22 cellular contexts compared by ENCODE assay signal in genomic region chr12:106088246-106089200, GRCh38. TPM values are rescaled to one million over a fixed set of nuclear protein-coding genes. Genes with fewer than 3 reads are reported as not detected.
DNase-seq lines count a peak whose midpoint lies in the region; ATAC-seq and TF ChIP-seq lines count a peak whose summit lies in the region.
"Had no signal": no experiment of that assay in that cellular context is flagged by ENCODE, and none has a peak within 500 bp of the region (broad histone marks: within the 10 kb centered on the region; RNA-seq: fewer than 3 reads in every experiment).

No MANE protein-coding gene starts in this region.

- peaks cover 11 to 88% (median 71%) of the 10 kb centered on the region in 4 donors for H3K4me1 ChIP-seq in tibial artery

- peak in 1 of 61 donors; percentile 46 for DNase-seq in caudate nucleus (lab: John Stamatoyannopoulos, UW)
- DNase-seq in cardiac septum (ENCODE audit: low spot score), result peak; percentile 57
- DNase-seq in osteocyte (ENCODE audit: extremely low spot score, unreplicated experiment), result no peak
- peak in 1 of 2 donors; percentile 70 for DNase-seq in tibial artery
- no peak for DNase-seq in KBM-7
- no peak for DNase-seq in HPDE6-E6E7 (ENCODE audit: extremely low spot score)
- DNase-seq in activated CD4-positive, alpha-beta T cell treated with anti-CD3 and anti-CD28 coated beads, Interleukin-2, amount 50 U/mL, for 4 hours, result no peak
- DNase-seq: activated naive CD8-positive, alpha-beta T cell treated with anti-CD3 and anti-CD28 coated beads, Interleukin-2, amount 50 U/mL, for 24 hours; Calu3; cerebellar nuclear complex; Karpas-422; NCI-H1105; NCI-H526 treated with DMSO at 0.1 percent for 48 hours; nephron progenitor cell; PC-3; stimulated activated CD4-positive, alpha-beta T cell treated with anti-CD3 and anti-CD28 coated beads, Interleukin-15, amount 100 ng/mL, for 24 hours; T1000 had no signal

- H3K27ac Mint-ChIP-seq in osteocyte (ENCODE audit: unreplicated experiment), result peak overlapping the region; percentile 99
- H3K27ac Mint-ChIP-seq: activated naive CD8-positive, alpha-beta T cell treated with anti-CD3 and anti-CD28 coated beads, Interleukin-2, amount 50 U/mL, for 24 hours; activated T-helper 17 cell treated with anti-CD3 and anti-CD28 coated beads, Interleukin-2, amount 50 U/mL, for 72 hours; B cell had no signal

- H3K4me3 ChIP-seq in tibial artery, result no peak overlapping the region
- H3K4me3 ChIP-seq: GM12878 had no signal

- ATAC-seq in GM19324 (IDR thresholded peaks at IDR 0.05; ENCODE audit: low FRiP score, unreplicated experiment), result no peak
- ATAC-seq: activated CD4-positive, CD25-positive, alpha-beta regulatory T cell treated with anti-CD3 and anti-CD28 coated beads, Interleukin-2, amount 50 U/mL, for 24 hours; activated naive CD8-positive, alpha-beta T cell treated with anti-CD3 and anti-CD28 coated beads, Interleukin-2, amount 50 U/mL, for 24 hours; activated T-helper 17 cell treated with anti-CD3 and anti-CD28 coated beads, Interleukin-2, amount 50 U/mL, for 72 hours; GM12878; PC-3 had no signal

- no peaks in the 10 kb centered on the region for H3K27me3 ChIP-seq in tibial artery

- peaks cover 18% of the 10 kb centered on the region for H3K36me3 Mint-ChIP-seq in osteocyte (ENCODE audit: unreplicated experiment)

- H3K36me3 ChIP-seq in tibial artery, result peaks cover 0 to 3% (median 0%) of the 10 kb centered on the region in 3 donors

- in situ Hi-C loops in KBM-7 (cut with MboI; ENCODE audit: low pct_unique_long_range_greater_than_20kb, low sequenced_read_pairs), result no loop called here

- H3K4me3 Mint-ChIP-seq in osteocyte (ENCODE audit: unreplicated experiment), result no peak overlapping the region
- H3K4me3 Mint-ChIP-seq: activated naive CD8-positive, alpha-beta T cell treated with anti-CD3 and anti-CD28 coated beads, Interleukin-2, amount 50 U/mL, for 24 hours; activated T-helper 17 cell treated with anti-CD3 and anti-CD28 coated beads, Interleukin-2, amount 50 U/mL, for 72 hours; B cell; nephron progenitor cell had no signal

- intact Hi-C loops in cardiac septum (cut with DNase I) (no loop called here), tibial artery (cut with DNase I; ENCODE audit: low total_unique reads) (no loop called here)

- H3K9me3 ChIP-seq in tibial artery, result no peaks in the 10 kb centered on the region

- H3K27me3 Mint-ChIP-seq in osteocyte (ENCODE audit: unreplicated experiment), result no peaks in the 10 kb centered on the region

- no peaks in the 10 kb centered on the region for H3K9me3 Mint-ChIP-seq in osteocyte (ENCODE audit: unreplicated experiment)
- H3K9me3 Mint-ChIP-seq: activated naive CD8-positive, alpha-beta T cell treated with anti-CD3 and anti-CD28 coated beads, Interleukin-2, amount 50 U/mL, for 24 hours; activated T-helper 17 cell treated with anti-CD3 and anti-CD28 coated beads, Interleukin-2, amount 50 U/mL, for 72 hours; nephron progenitor cell had no signal

- no peak for TF ChIP-seq CTCF in osteocyte (IDR thresholded peaks at IDR 0.05)
- no peak for TF ChIP-seq CTCF in tibial artery (IDR thresholded peaks at IDR 0.05)

- H3K27ac ChIP-seq in caudate nucleus (ENCODE audit: low read depth, low read length), result peak overlapping the region; percentile 96
- peak overlapping the region; percentile 78 to 86 for H3K27ac ChIP-seq in tibial artery

- peaks cover 66% of the 10 kb centered on the region for H3K4me1 Mint-ChIP-seq in osteocyte (ENCODE audit: unreplicated experiment)
- H3K4me1 Mint-ChIP-seq: activated naive CD8-positive, alpha-beta T cell treated with anti-CD3 and anti-CD28 coated beads, Interleukin-2, amount 50 U/mL, for 24 hours; activated T-helper 17 cell treated with anti-CD3 and anti-CD28 coated beads, Interleukin-2, amount 50 U/mL, for 72 hours; B cell had no signal

RNA-seq across cellular contexts. Expression of gene NUAK1, which starts 50.2 kb away (rescaled TPM):
- total RNA-seq in cardiac septum (66.8 TPM), osteocyte (20.2 and 21.1 TPM in 2 replicates)
- total RNA-seq: activated T-helper 17 cell treated with anti-CD3 and anti-CD28 coated beads, Interleukin-2, amount 50 U/mL, for 72 hours; B cell had no signal
